In the genomic region with DNA sequence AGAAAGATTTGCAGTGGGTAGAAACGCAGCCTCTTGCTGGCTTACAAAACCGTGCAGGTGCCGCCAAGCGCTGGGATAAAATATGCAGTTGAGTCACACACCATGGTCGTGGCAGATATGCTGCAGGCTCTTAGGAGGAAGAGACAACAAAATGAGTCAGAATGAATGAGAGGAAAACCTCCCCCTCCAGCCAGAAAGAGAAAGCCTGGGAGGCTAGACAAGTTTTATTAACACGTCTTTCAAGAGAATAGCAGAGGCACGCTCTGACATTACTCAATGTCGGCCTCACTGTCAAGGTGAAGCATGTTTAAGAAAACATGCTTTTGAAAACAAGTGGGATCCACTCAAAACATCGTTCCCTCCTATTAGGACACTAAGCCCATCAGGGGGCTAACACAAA, we compare ENCODE assay signal across 10 cellular contexts. TPM values are rescaled to one million over a fixed set of nuclear protein-coding genes. Genes with fewer than 3 reads are reported as not detected.
DNase-seq lines count a peak whose midpoint lies in the region; ATAC-seq and TF ChIP-seq lines count a peak whose summit lies in the region.
"Had no signal": no experiment of that assay in that cellular context is flagged by ENCODE, and none has a peak within 500 bp of the region (broad histone marks: within the 10 kb centered on the region; RNA-seq: fewer than 3 reads in every experiment).

No MANE protein-coding gene starts in this region.

- no peak overlapping the region for H3K27ac ChIP-seq in spleen

- peaks cover 26% of the 10 kb centered on the region for H3K27me3 ChIP-seq in skeletal muscle satellite cell (ENCODE audit: control insufficient read depth, insufficient read depth, low read length)
- H3K27me3 ChIP-seq in spleen (replicated peaks in 1 of 7), result no peaks in the 10 kb centered on the region

- 69 to 80% (median 78%) methylated on average over 9 of the region's 9 CpGs for WGBS in spleen, 5 donors

- peaks cover 11% of the 10 kb centered on the region for H3K4me1 ChIP-seq in skeletal muscle satellite cell (ENCODE audit: control insufficient read depth, insufficient read depth, low read length)
- H3K4me1 ChIP-seq in spleen, result no peaks in the 10 kb centered on the region

- TF ChIP-seq CTCF in spleen (IDR thresholded peaks at IDR 0.05 in 8 of 11, conservative IDR thresholded peaks at IDR 0.05 in 3 of 11), result no peak

- ATAC-seq in GM19452 (IDR thresholded peaks at IDR 0.05; ENCODE audit: unreplicated experiment), result no peak

- H3K4me2 ChIP-seq in skeletal muscle satellite cell (ENCODE audit: low read length), result peak overlapping the region; percentile 65

- no peak overlapping the region for H3K9ac ChIP-seq in skeletal muscle satellite cell (ENCODE audit: low read depth, low read length)

- peak; percentile 12 for DNase-seq in NOMO-1 treated with DMSO at 0.1 percent for 48 hours (lab: John Stamatoyannopoulos, UW; ENCODE audit: unreplicated experiment)
- no peak for DNase-seq in NOMO-1 treated with dmso at 0.1 percent for 144 hours (lab: John Stamatoyannopoulos, UW; ENCODE audit: unreplicated experiment)
- DNase-seq in fibroblast of peridontal ligament (ENCODE audit: extremely low read depth), result peak; percentile 19
- DNase-seq in spleen, result no peak
- DNase-seq in stimulated activated naive CD4-positive, alpha-beta T cell (lab: John Stamatoyannopoulos, UW), result no peak
- DNase-seq: activated effector memory CD4-positive, alpha-beta T cell treated with Interleukin-2 at 50 U/mL for 16 hours; NCI-H1694 treated with DMSO at 0.1 percent for 48 hours had no signal

- TF ChIP-seq POLR2A in spleen (IDR thresholded peaks at IDR 0.05), result no peak

- H3K9me3 ChIP-seq in skeletal muscle satellite cell (replicated peaks; ENCODE audit: low read length) (no peaks in the 10 kb centered on the region), spleen (peaks cover 9 to 20% (median 16%) of the 10 kb centered on the region in 8 donors)

- H3K36me3 ChIP-seq in skeletal muscle satellite cell (ENCODE audit: insufficient read depth, low read length) (no peaks in the 10 kb centered on the region), spleen (no peaks in the 10 kb centered on the region)

- peak overlapping the region; percentile 47 for H3K4me3 ChIP-seq in skeletal muscle satellite cell (ENCODE audit: low read length)
- no peak overlapping the region for H3K4me3 ChIP-seq in spleen

- intact Hi-C loops in spleen (cut with DNase I; ENCODE audit: low total_unique reads), result no loop called here

TF ChIP-seq in PFSK-1, 5 proteins besides CTCF, POLR2A, EP300 and RAD21:
- TF ChIP-seq FOXP2 (optimal IDR thresholded peaks at IDR 0.05; ENCODE audit: borderline replicate concordance, extremely low read depth, extremely low read length, insufficient read depth) (peak; percentile 50), TAF1 (IDR thresholded peaks at IDR 0.05; ENCODE audit: borderline replicate concordance, insufficient read depth, low read length) (no peak)

RNA-seq across cellular contexts. Expression of a gene that starts 37.1 kb away (rescaled TPM):
- polyA plus RNA-seq in PFSK-1 (2012; ENCODE audit: insufficient read length, low read depth), result 8.9 TPM
- total RNA-seq in skeletal muscle satellite cell (2012; rRNA removed), result 9.2 and 9.6 TPM in 2 replicates
- 10 to 100 TPM; 27.5 to 55.7 (median 40.9) TPM for total RNA-seq in spleen
- 10 to 100 TPM in 1 of 3 donors, 1 to 10 TPM in 2; 4.7 to 11.1 (median 4.9) TPM for polyA plus RNA-seq in spleen

Comparison
In these comparisons a context has a peak if more than half of its experiments do, and no peak if none do; other contexts are left out.
1. DNase-seq: peak in NOMO-1 treated with DMSO at 0.1 percent for 48 hours (single experiment) and fibroblast of peridontal ligament (single experiment); none in NOMO-1 treated with dmso at 0.1 percent for 144 hours (single experiment), spleen (single experiment) and stimulated activated naive CD4-positive, alpha-beta T cell (0 of 6).